13 cellular contexts compared by ENCODE assay signal in genomic region chr11:117795726-117796455, GRCh38. TPM values are rescaled to one million over a fixed set of nuclear protein-coding genes. Genes with fewer than 3 reads are reported as not detected.
DNase-seq lines count a peak whose midpoint lies in the region; ATAC-seq and TF ChIP-seq lines count a peak whose summit lies in the region.
"Had no signal": no experiment of that assay in that cellular context is flagged by ENCODE, and none has a peak within 500 bp of the region (broad histone marks: within the 10 kb centered on the region; RNA-seq: fewer than 3 reads in every experiment).

No MANE protein-coding gene starts in this region.

- no peak for ATAC-seq in HG03354 (IDR thresholded peaks at IDR 0.05; ENCODE audit: poor library complexity, severe bottlenecking, unreplicated experiment)

- H3K36me3 Mint-ChIP-seq in activated naive CD4-positive, alpha-beta T cell treated with anti-CD3 and anti-CD28 coated beads, Interleukin-2, amount 50 U/mL, for 24 hours: no peaks in the 10 kb centered on the region
- H3K36me3 Mint-ChIP-seq in activated naive CD4-positive, alpha-beta T cell treated with anti-CD3 and anti-CD28 coated beads, Interleukin-2, amount 10 ng/mL, durations not matched to agents 7 days and 5 days: no peaks in the 10 kb centered on the region

- H3K27ac Mint-ChIP-seq in activated naive CD4-positive, alpha-beta T cell treated with anti-CD3 and anti-CD28 coated beads, Interleukin-2, amount 50 U/mL, for 24 hours: no peak overlapping the region
- no peak overlapping the region for H3K27ac Mint-ChIP-seq in activated naive CD4-positive, alpha-beta T cell treated with anti-CD3 and anti-CD28 coated beads, Interleukin-2, amount 10 ng/mL, durations not matched to agents 7 days and 5 days

- TF ChIP-seq CTCF in suprapubic skin (IDR thresholded peaks at IDR 0.05): no peak
- TF ChIP-seq CTCF in ovary (IDR thresholded peaks at IDR 0.05): no peak

- TF ChIP-seq POLR2A in suprapubic skin (IDR thresholded peaks at IDR 0.05) (no peak), ovary (IDR thresholded peaks at IDR 0.05) (no peak)

- peaks cover 16% of the 10 kb centered on the region for H3K4me1 Mint-ChIP-seq in activated naive CD4-positive, alpha-beta T cell treated with anti-CD3 and anti-CD28 coated beads, Interleukin-2, amount 50 U/mL, for 24 hours
- peaks cover 3% of the 10 kb centered on the region for H3K4me1 Mint-ChIP-seq in activated naive CD4-positive, alpha-beta T cell treated with anti-CD3 and anti-CD28 coated beads, Interleukin-2, amount 10 ng/mL, durations not matched to agents 7 days and 5 days

- H3K4me3 ChIP-seq in suprapubic skin: peak overlapping the region; percentile 55
- no peak overlapping the region for H3K4me3 ChIP-seq in ovary
- H3K4me3 ChIP-seq: BLaER1, HAP-1 had no signal

- 14% methylated on average over 29 of the region's 49 CpGs for WGBS in suprapubic skin
- WGBS in ovary, 3 donors: 3 to 7% (median 6%) methylated on average over 37 to 49 of the region's 49 CpGs

- TF ChIP-seq EP300 in suprapubic skin (IDR thresholded peaks at IDR 0.05): no peak
- TF ChIP-seq EP300 in ovary (IDR thresholded peaks at IDR 0.05): no peak

- peak overlapping the region; percentile 56 for H3K27ac ChIP-seq in angular gyrus (ENCODE audit: low read depth, low read length)
- H3K27ac ChIP-seq in suprapubic skin: no peak overlapping the region
- H3K27ac ChIP-seq in ovary: no peak overlapping the region
- H3K27ac ChIP-seq: BLaER1 had no signal

- intact Hi-C loops in ovary (cut with DNase I): loop anchor here in 1 of 4 donors (5.0 kb wide), 1 partner anchor 261 kb away; no protein-coding TSS in a partner anchor

- CTCF ChIA-PET in activated naive CD4-positive, alpha-beta T cell treated with anti-CD3 and anti-CD28 coated beads, Interleukin-2, amount 10 ng/mL, durations not matched to agents 7 days and 5 days (lab: Charles Lee): no interaction called here

- no peak for DNase-seq in activated naive CD4-positive, alpha-beta T cell treated with anti-CD3 and anti-CD28 coated beads, Interleukin-2, amount 10 ng/mL, durations not matched to agents 7 days and 5 days
- DNase-seq in kidney tubule cell (ENCODE audit: low spot score): peak; percentile 12
- no peak for DNase-seq in suprapubic skin (ENCODE audit: low spot score in 2 of 2)
- no peak for DNase-seq in ovary
- no peak for DNase-seq in SIG-M5 treated with dmso at 0.1 percent for 504 hours (lab: John Stamatoyannopoulos, UW; ENCODE audit: unreplicated experiment)
- DNase-seq: activated CD8-positive, alpha-beta memory T cell treated with anti-CD3 and anti-CD28 coated beads for 24 hours; stimulated activated CD4-positive, alpha-beta T cell treated with anti-CD3 and anti-CD28 coated beads, Interleukin-1b, Interleukin-23, amount 100 ng/mL, for 48 hours had no signal

- no peaks in the 10 kb centered on the region for H3K9me3 Mint-ChIP-seq in activated naive CD4-positive, alpha-beta T cell treated with anti-CD3 and anti-CD28 coated beads, Interleukin-2, amount 50 U/mL, for 24 hours
- no peaks in the 10 kb centered on the region for H3K9me3 Mint-ChIP-seq in activated naive CD4-positive, alpha-beta T cell treated with anti-CD3 and anti-CD28 coated beads, Interleukin-2, amount 10 ng/mL, durations not matched to agents 7 days and 5 days

- peaks cover 37% of the 10 kb centered on the region for H3K27me3 Mint-ChIP-seq in activated naive CD4-positive, alpha-beta T cell treated with anti-CD3 and anti-CD28 coated beads, Interleukin-2, amount 50 U/mL, for 24 hours
- H3K27me3 Mint-ChIP-seq in activated naive CD4-positive, alpha-beta T cell treated with anti-CD3 and anti-CD28 coated beads, Interleukin-2, amount 10 ng/mL, durations not matched to agents 7 days and 5 days: peaks cover 94% of the 10 kb centered on the region

- H3K36me3 ChIP-seq in suprapubic skin (no peaks in the 10 kb centered on the region), ovary (no peaks in the 10 kb centered on the region)
- H3K36me3 ChIP-seq: BLaER1, HAP-1 had no signal

- H3K9me3 ChIP-seq in suprapubic skin: no peaks in the 10 kb centered on the region
- H3K9me3 ChIP-seq in ovary: no peaks in the 10 kb centered on the region
- H3K9me3 ChIP-seq: BLaER1, HAP-1 had no signal

- peaks cover 67% of the 10 kb centered on the region for H3K27me3 ChIP-seq in suprapubic skin
- no peaks in the 10 kb centered on the region for H3K27me3 ChIP-seq in ovary

- H3K4me1 ChIP-seq in suprapubic skin: peaks cover 23% of the 10 kb centered on the region
- H3K4me1 ChIP-seq in ovary (ENCODE audit: insufficient read depth): peaks cover 7% of the 10 kb centered on the region
- H3K4me1 ChIP-seq: BLaER1, HAP-1 had no signal

- H3K4me3 Mint-ChIP-seq in activated naive CD4-positive, alpha-beta T cell treated with anti-CD3 and anti-CD28 coated beads, Interleukin-2, amount 50 U/mL, for 24 hours: peak overlapping the region; percentile 55
- no peak overlapping the region for H3K4me3 Mint-ChIP-seq in activated naive CD4-positive, alpha-beta T cell treated with anti-CD3 and anti-CD28 coated beads, Interleukin-2, amount 10 ng/mL, durations not matched to agents 7 days and 5 days

RNA-seq across cellular contexts. Expression of gene DSCAML1, which starts 1.1 kb away (rescaled TPM):
- under 1 TPM in 3 of 4 donors, not detected in 1; 0.11 to 0.24 (median 0.21) TPM for total RNA-seq in suprapubic skin
- total RNA-seq in ovary: 10 to 100 TPM in 5 of 7 donors, 1 to 10 TPM in 2; 2.3 to 16.5 (median 12.7) TPM
- 1 to 10 TPM in 1 of 2 donors, under 1 TPM in 1; 0.77 to 2.2 TPM for polyA plus RNA-seq in ovary
- total RNA-seq: chondrocyte had no signal

RNA-seq across cellular contexts. Expression of gene FXYD2, which starts 28.7 kb away (rescaled TPM):
- total RNA-seq in suprapubic skin: not detected
- 10 to 100 TPM in 5 of 7 donors, 1 to 10 TPM in 2; 3.2 to 23.1 (median 14.7) TPM for total RNA-seq in ovary
- polyA plus RNA-seq in ovary: 1 to 10 TPM; 1.7 to 5.0 TPM
- total RNA-seq: chondrocyte had no signal
